7 cellular contexts compared by ENCODE assay signal in the genomic region with DNA sequence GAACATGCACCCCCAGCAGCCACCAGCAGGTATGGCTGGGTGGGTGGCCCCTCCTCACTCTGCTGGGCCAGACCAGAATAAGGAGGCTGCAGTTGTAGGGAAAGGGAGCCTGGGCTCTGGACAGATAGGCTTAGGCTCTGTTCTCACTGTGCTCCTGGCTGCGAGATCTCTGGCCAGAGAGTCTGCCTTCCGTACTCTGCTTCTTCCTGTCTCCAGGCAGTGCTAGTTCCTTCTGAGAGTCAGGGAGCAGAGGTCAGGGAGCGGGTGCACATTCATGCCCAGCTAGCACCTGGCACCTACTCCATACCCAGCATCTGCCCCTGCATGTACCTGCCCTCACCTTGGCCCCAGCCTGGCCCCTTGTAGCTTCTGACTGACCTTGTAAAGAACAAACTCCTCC. TPM values are rescaled to one million over a fixed set of nuclear protein-coding genes. Genes with fewer than 3 reads are reported as not detected.
A peak's percentile ranks its signal among the peaks of the same experiment; 100 is the strongest.
DNase-seq lines count a peak whose midpoint lies in the region; ATAC-seq, FAIRE-seq and TF ChIP-seq lines count a peak whose summit lies in the region.
"Not testable (repeated sequence)": the region's sequence is repeated elsewhere in the genome, so short reads cannot be mapped to it uniquely, and the experiment has no call there.

No MANE protein-coding gene starts in this region.

- intact Hi-C loops in CD4-positive, alpha-beta T cell (cut with DNase I, micrococcal nuclease); HepG2 (cut with micrococcal nuclease; ENCODE audit: unreplicated experiment); natural killer cell (cut with micrococcal nuclease): not testable (repeated sequence)

- peak overlapping the region; percentile 97 for H3K4me2 ChIP-seq in Loucy (ENCODE audit: low read depth, low read length, poor library complexity, severe bottlenecking)
- H3K4me2 ChIP-seq in HepG2 (ENCODE audit: low read depth, low read length), result peak overlapping the region; percentile 96; the same call in 1 of the 2 replicates

- not testable (repeated sequence) for H3K27ac ChIP-seq in CD4-positive, alpha-beta T cell (ENCODE audit: low read depth, low read length); HepG2 (ENCODE audit: extremely low read length, insufficient read depth, low read length)
- H3K27ac ChIP-seq in small intestine (ENCODE audit: low read depth in 1 of 2, low read length in 1 of 2), result peak overlapping the region in 1 of 2 donors; percentile 30

- not testable (repeated sequence) for H3K4me3 ChIP-seq in Loucy (ENCODE audit: low read length, poor library complexity, severe bottlenecking); HepG2 (replicated peaks in 1 of 3; ENCODE audit: insufficient read depth in 1 of 3, low read depth in 2 of 3, low read length in 3 of 3)
- H3K4me3 ChIP-seq in small intestine (ENCODE audit: low read depth in 1 of 2, low read length in 2 of 2), result peak overlapping the region in 1 of 2 donors; percentile 30

- H3K4me1 ChIP-seq in Loucy (ENCODE audit: insufficient read depth, low read length, poor library complexity, severe bottlenecking); small intestine (ENCODE audit: control insufficient read depth in 2 of 2, insufficient read depth in 1 of 2, low read depth in 1 of 2, low read length in 1 of 2): not testable (repeated sequence)
- H3K4me1 ChIP-seq in HepG2 (ENCODE audit: insufficient read depth, low read length), result peaks cover 41% of the 10 kb centered on the region

- not testable (repeated sequence) for H3K27me3 ChIP-seq in CD4-positive, alpha-beta T cell (ENCODE audit: control insufficient read depth, insufficient read depth, low read length); Loucy (ENCODE audit: insufficient read depth, low read length, poor library complexity, severe bottlenecking); HepG2 (ENCODE audit: control insufficient read depth in 1 of 2, insufficient read depth in 2 of 2, low read length in 2 of 2); small intestine (ENCODE audit: control insufficient read depth in 2 of 2, insufficient read depth in 2 of 2, low read length in 2 of 2)

- not testable (repeated sequence) for FAIRE-seq in HepG2 (lab: Jason Lieb, UNC); small intestine (lab: Jason Lieb, UNC)

- H3K9me3 ChIP-seq in CD4-positive, alpha-beta T cell (ENCODE audit: control insufficient read depth, low read length); Loucy (ENCODE audit: insufficient read depth, low read depth, low read length); HepG2 (ENCODE audit: low read length); small intestine (ENCODE audit: control insufficient read depth, low read depth): not testable (repeated sequence)

- not testable (repeated sequence) for TF ChIP-seq POLR2A in HepG2 (IDR thresholded peaks at IDR 0.05; ENCODE audit: insufficient read depth in 1 of 2, low read depth in 2 of 2, low read length in 2 of 2)

- not testable (repeated sequence) for TF ChIP-seq EP300 in HepG2 (IDR thresholded peaks at IDR 0.05; ENCODE audit: low read depth in 2 of 2, low read length in 2 of 2); HepG2 (CRISPR knock-in tag; IDR thresholded peaks at IDR 0.05; ENCODE audit: borderline replicate concordance)

- not testable (repeated sequence) for TF ChIP-seq RAD21 in HepG2 (CRISPR knock-in tag; IDR thresholded peaks at IDR 0.05)

- not testable (repeated sequence) for H3K9me3 Mint-ChIP-seq in CD4-positive, alpha-beta T cell; activated CD4-positive, alpha-beta memory T cell treated with anti-CD3 and anti-CD28 coated beads, Interleukin-2, amount 10 ng/mL, durations not matched to agents 7 days and 5 days; activated naive CD4-positive, alpha-beta T cell treated with anti-CD3 and anti-CD28 coated beads, Interleukin-2, amount 10 ng/mL, durations not matched to agents 7 days and 5 days; natural killer cell

- WGBS in HepG2 (ENCODE audit: low lambda C conversion rate), result 92% methylated on average over 2 of the region's 3 CpGs
- 16 to 71% (median 33%) methylated on average over 3 of the region's 3 CpGs for WGBS in small intestine, 3 donors

- H3K79me2 ChIP-seq in Loucy (ENCODE audit: insufficient read depth, low read length) (peaks cover 21% of the 10 kb centered on the region), HepG2 (ENCODE audit: insufficient read depth, low read length) (peaks cover 44% of the 10 kb centered on the region)

- not testable (repeated sequence) for BruUV-seq in HepG2 (replicated peaks; lab: Mats Ljungman, UMichigan)

- H3K4me3 Mint-ChIP-seq in CD4-positive, alpha-beta T cell, result peak overlapping the region; percentile 97
- H3K4me3 Mint-ChIP-seq in activated CD4-positive, alpha-beta memory T cell treated with anti-CD3 and anti-CD28 coated beads, Interleukin-2, amount 10 ng/mL, durations not matched to agents 7 days and 5 days, result peak overlapping the region; percentile 97
- peak overlapping the region; percentile 97 for H3K4me3 Mint-ChIP-seq in activated naive CD4-positive, alpha-beta T cell treated with anti-CD3 and anti-CD28 coated beads, Interleukin-2, amount 10 ng/mL, durations not matched to agents 7 days and 5 days
- peak overlapping the region; percentile 13 for H3K4me3 Mint-ChIP-seq in natural killer cell

- CTCF ChIA-PET in CD4-positive, alpha-beta T cell (lab: Charles Lee); activated CD4-positive, alpha-beta memory T cell treated with anti-CD3 and anti-CD28 coated beads, Interleukin-2, amount 10 ng/mL, durations not matched to agents 7 days and 5 days (lab: Charles Lee); HepG2 (lab: Yijun Ruan, JAX; ENCODE audit: low intra/inter-chr PET ratio, low total read pairs): not testable (repeated sequence)
- CTCF ChIA-PET in activated naive CD4-positive, alpha-beta T cell treated with anti-CD3 and anti-CD28 coated beads, Interleukin-2, amount 10 ng/mL, durations not matched to agents 7 days and 5 days (lab: Charles Lee), result interaction anchor here (1.6 kb wide), 1 partner anchor 152 kb away, joined by 6 read pairs; no protein-coding TSS in a partner anchor

- not testable (repeated sequence) for H3K9me2 ChIP-seq in Loucy (replicated peaks; ENCODE audit: low read depth, low read length)

- DNase-seq in CD4-positive, alpha-beta T cell; activated CD4-positive, alpha-beta memory T cell treated with anti-CD3 and anti-CD28 coated beads, Interleukin-2, amount 10 ng/mL, durations not matched to agents 7 days and 5 days; activated naive CD4-positive, alpha-beta T cell treated with anti-CD3 and anti-CD28 coated beads, Interleukin-2, amount 10 ng/mL, durations not matched to agents 7 days and 5 days; HepG2 (ENCODE audit: low spot score); natural killer cell: not testable (repeated sequence)
- peak; percentile 89 for DNase-seq in small intestine

- peaks cover 43% of the 10 kb centered on the region for H3K4me1 Mint-ChIP-seq in CD4-positive, alpha-beta T cell (ENCODE audit: low read depth)
- H3K4me1 Mint-ChIP-seq in activated CD4-positive, alpha-beta memory T cell treated with anti-CD3 and anti-CD28 coated beads, Interleukin-2, amount 10 ng/mL, durations not matched to agents 7 days and 5 days, result peaks cover 28% of the 10 kb centered on the region
- H3K4me1 Mint-ChIP-seq in activated naive CD4-positive, alpha-beta T cell treated with anti-CD3 and anti-CD28 coated beads, Interleukin-2, amount 10 ng/mL, durations not matched to agents 7 days and 5 days, result peaks cover 43% of the 10 kb centered on the region
- H3K4me1 Mint-ChIP-seq in natural killer cell, result peaks cover 35 to 46% of the 10 kb centered on the region in 2 donors

- H3F3A ChIP-seq in Loucy (ENCODE audit: low read depth), result not testable (repeated sequence)

- not testable (repeated sequence) for ATAC-seq in CD4-positive, alpha-beta T cell (ENCODE audit: poor library complexity); HepG2; natural killer cell

- not testable (repeated sequence) for H3K36me3 ChIP-seq in Loucy (ENCODE audit: insufficient read depth, low read length); HepG2 (replicated peaks in 1 of 2; ENCODE audit: control insufficient read depth in 1 of 2, insufficient read depth in 2 of 2, low read length in 2 of 2); small intestine (ENCODE audit: control insufficient read depth in 2 of 2, insufficient read depth in 2 of 2, low read length in 2 of 2)

- in situ Hi-C loops in HepG2 (cut with HindIII; ENCODE audit: extremely low pct_ligation_motif_present, low pct_unique_long_range_greater_than_20kb), result not testable (repeated sequence)

- H3K36me3 Mint-ChIP-seq in CD4-positive, alpha-beta T cell (ENCODE audit: low read depth), result peaks cover 12% of the 10 kb centered on the region
- H3K36me3 Mint-ChIP-seq in activated CD4-positive, alpha-beta memory T cell treated with anti-CD3 and anti-CD28 coated beads, Interleukin-2, amount 10 ng/mL, durations not matched to agents 7 days and 5 days (ENCODE audit: low read depth); activated naive CD4-positive, alpha-beta T cell treated with anti-CD3 and anti-CD28 coated beads, Interleukin-2, amount 10 ng/mL, durations not matched to agents 7 days and 5 days; natural killer cell: not testable (repeated sequence)

- not testable (repeated sequence) for H4K20me1 ChIP-seq in Loucy (ENCODE audit: insufficient read depth, low read length, poor library complexity, severe bottlenecking); HepG2 (ENCODE audit: insufficient read depth, low read length)

- POLR2A ChIA-PET in CD4-positive, alpha-beta T cell (lab: Charles Lee); activated CD4-positive, alpha-beta memory T cell treated with anti-CD3 and anti-CD28 coated beads, Interleukin-2, amount 10 ng/mL, durations not matched to agents 7 days and 5 days (lab: Charles Lee); HepG2 (lab: Yijun Ruan, JAX): not testable (repeated sequence)

- TF ChIP-seq CTCF in CD4-positive, alpha-beta T cell (IDR thresholded peaks at IDR 0.05); Loucy (conservative IDR thresholded peaks at IDR 0.05; ENCODE audit: low read length); HepG2 (CRISPR knock-in tag; IDR thresholded peaks at IDR 0.05); natural killer cell (IDR thresholded peaks at IDR 0.05): not testable (repeated sequence)

- H3K27ac Mint-ChIP-seq in CD4-positive, alpha-beta T cell; activated CD4-positive, alpha-beta memory T cell treated with anti-CD3 and anti-CD28 coated beads, Interleukin-2, amount 10 ng/mL, durations not matched to agents 7 days and 5 days; activated naive CD4-positive, alpha-beta T cell treated with anti-CD3 and anti-CD28 coated beads, Interleukin-2, amount 10 ng/mL, durations not matched to agents 7 days and 5 days; natural killer cell: not testable (repeated sequence)

- H2AFZ ChIP-seq in Loucy (ENCODE audit: low read length); HepG2 (ENCODE audit: low read length): not testable (repeated sequence)

- H3K27me3 Mint-ChIP-seq in CD4-positive, alpha-beta T cell; activated CD4-positive, alpha-beta memory T cell treated with anti-CD3 and anti-CD28 coated beads, Interleukin-2, amount 10 ng/mL, durations not matched to agents 7 days and 5 days; natural killer cell (ENCODE audit: low read depth in 2 of 2): not testable (repeated sequence)
- peaks cover 23% of the 10 kb centered on the region for H3K27me3 Mint-ChIP-seq in activated naive CD4-positive, alpha-beta T cell treated with anti-CD3 and anti-CD28 coated beads, Interleukin-2, amount 10 ng/mL, durations not matched to agents 7 days and 5 days

- H3K9ac ChIP-seq in Loucy (ENCODE audit: low read depth, low read length, poor library complexity, severe bottlenecking), result peak overlapping the region; percentile 94
- not testable (repeated sequence) for H3K9ac ChIP-seq in HepG2 (ENCODE audit: insufficient read depth, low read depth, low read length)

RNA-seq across cellular contexts. Expression of a gene that starts 2.1 kb away (rescaled TPM):
- total RNA-seq in CD4-positive, alpha-beta T cell, result 10 to 100 TPM; 28.8 to 29.7 TPM
- total RNA-seq in activated CD4-positive, alpha-beta memory T cell treated with anti-CD3 and anti-CD28 coated beads, Interleukin-2, amount 10 ng/mL, durations not matched to agents 7 days and 5 days, result 10 to 100 TPM; 35.5 to 38.3 TPM
- total RNA-seq in HepG2 (2016; rRNA removed; fragmentation: Illumina TruSeq; extraction: Trizol), result 16.1 and 29.9 TPM in 2 replicates
- total RNA-seq in HepG2 (2016; cell fraction: cytosol; rRNA removed; fragmentation: Illumina TruSeq; extraction: Trizol; ENCODE audit: low read depth), result 7.6 and 8.9 TPM in 2 replicates
- 12.8 and 27.1 TPM in 2 replicates for total RNA-seq in HepG2 (2016; cell fraction: insoluble cytoplasmic fraction; rRNA removed; fragmentation: Illumina TruSeq; extraction: Trizol)
- 10.8 and 12.7 TPM in 2 replicates for total RNA-seq in HepG2 (2016; cell fraction: membrane; rRNA removed; fragmentation: Illumina TruSeq; extraction: Trizol)
- 28.7 and 34.7 TPM in 2 replicates for total RNA-seq in HepG2 (2016; cell fraction: nucleus; rRNA removed; fragmentation: Illumina TruSeq; extraction: Trizol)
- polyA plus RNA-seq in HepG2 (2011; rRNA removed), result 82.2 and 91.9 TPM in 2 replicates
- polyA plus RNA-seq in HepG2 (2011; cell fraction: cytosol; rRNA removed), result 37.9 and 55.2 TPM in 2 replicates
- 455 and 594 TPM in 2 replicates for polyA plus RNA-seq in HepG2 (2011; cell fraction: nucleus; rRNA removed)
- polyA plus RNA-seq in HepG2 (2012), result 27.9 and 34.2 TPM in 2 replicates
- polyA plus RNA-seq in HepG2 (2016; cell fraction: cytosol; fragmentation: Illumina TruSeq; extraction: Trizol; ENCODE audit: low read depth), result 8.1 and 10.5 TPM in 2 replicates
- polyA plus RNA-seq in HepG2 (2016; cell fraction: insoluble cytoplasmic fraction; fragmentation: Illumina TruSeq; extraction: Trizol; ENCODE audit: low read depth), result 17.1 and 25.1 TPM in 2 replicates
- 14.9 and 15.8 TPM in 2 replicates for polyA plus RNA-seq in HepG2 (2016; cell fraction: membrane; fragmentation: Illumina TruSeq; extraction: Trizol; ENCODE audit: low read depth)
- polyA plus RNA-seq in HepG2 (2016; cell fraction: nucleus; fragmentation: Illumina TruSeq; extraction: Trizol; ENCODE audit: insufficient read depth, low read depth), result 108 and 116 TPM in 2 replicates
- 88.9 and 105 TPM in 2 replicates for polyA minus RNA-seq in HepG2 (2011; rRNA and poly(A)+ RNA removed; ENCODE audit: low replicate concordance)
- 26.2 and 30.5 TPM in 2 replicates for polyA minus RNA-seq in HepG2 (2011; cell fraction: cytosol; rRNA and poly(A)+ RNA removed)
- polyA minus RNA-seq in HepG2 (2011; cell fraction: nucleus; rRNA and poly(A)+ RNA removed), result 55.9 and 56.4 TPM in 2 replicates
- 10 to 100 TPM; 48.5 to 58.7 (median 55.6) TPM for total RNA-seq in natural killer cell
- polyA plus RNA-seq in small intestine, result 10 to 100 TPM; 31.7 to 59.9 (median 42.7) TPM

RNA-seq across cellular contexts. Expression of a gene that starts 2.2 kb away (rescaled TPM):
- 1 to 10 TPM; 7.8 TPM for total RNA-seq in CD4-positive, alpha-beta T cell
- 10 to 100 TPM in 1 of 2 experiments, 1 to 10 TPM in 1; 8.6 to 12.4 TPM for total RNA-seq in activated CD4-positive, alpha-beta memory T cell treated with anti-CD3 and anti-CD28 coated beads, Interleukin-2, amount 10 ng/mL, durations not matched to agents 7 days and 5 days
- 26.7 and 189 TPM in 2 replicates for total RNA-seq in HepG2 (2016; rRNA removed; fragmentation: Illumina TruSeq; extraction: Trizol)
- 15.3 and 18.3 TPM in 2 replicates for total RNA-seq in HepG2 (2016; cell fraction: cytosol; rRNA removed; fragmentation: Illumina TruSeq; extraction: Trizol; ENCODE audit: low read depth)
- total RNA-seq in HepG2 (2016; cell fraction: insoluble cytoplasmic fraction; rRNA removed; fragmentation: Illumina TruSeq; extraction: Trizol), result 25.3 and 197 TPM in 2 replicates
- 14.6 and 16.5 TPM in 2 replicates for total RNA-seq in HepG2 (2016; cell fraction: membrane; rRNA removed; fragmentation: Illumina TruSeq; extraction: Trizol)
- total RNA-seq in HepG2 (2016; cell fraction: nucleus; rRNA removed; fragmentation: Illumina TruSeq; extraction: Trizol), result 267 and 300 TPM in 2 replicates
- 452 and 686 TPM in 2 replicates for polyA plus RNA-seq in HepG2 (2011; rRNA removed)
- 174 and 178 TPM in 2 replicates for polyA plus RNA-seq in HepG2 (2011; cell fraction: cytosol; rRNA removed)
- polyA plus RNA-seq in HepG2 (2011; cell fraction: nucleus; rRNA removed), result 7,383 and 7,818 TPM in 2 replicates
- 313 and 330 TPM in 2 replicates for polyA plus RNA-seq in HepG2 (2012)
- polyA plus RNA-seq in HepG2 (2016; cell fraction: cytosol; fragmentation: Illumina TruSeq; extraction: Trizol; ENCODE audit: low read depth), result 6.2 and 6.6 TPM in 2 replicates
- polyA plus RNA-seq in HepG2 (2016; cell fraction: insoluble cytoplasmic fraction; fragmentation: Illumina TruSeq; extraction: Trizol; ENCODE audit: low read depth), result 20.9 and 21.3 TPM in 2 replicates
- polyA plus RNA-seq in HepG2 (2016; cell fraction: membrane; fragmentation: Illumina TruSeq; extraction: Trizol; ENCODE audit: low read depth), result 9.6 and 10.0 TPM in 2 replicates
- polyA plus RNA-seq in HepG2 (2016; cell fraction: nucleus; fragmentation: Illumina TruSeq; extraction: Trizol; ENCODE audit: insufficient read depth, low read depth), result 695 and 762 TPM in 2 replicates
- polyA minus RNA-seq in HepG2 (2011; rRNA and poly(A)+ RNA removed; ENCODE audit: low replicate concordance), result 3.2 and 148 TPM in 2 replicates
- 42.2 and 50.5 TPM in 2 replicates for polyA minus RNA-seq in HepG2 (2011; cell fraction: cytosol; rRNA and poly(A)+ RNA removed)
- 323 and 384 TPM in 2 replicates for polyA minus RNA-seq in HepG2 (2011; cell fraction: nucleus; rRNA and poly(A)+ RNA removed)
- total RNA-seq in natural killer cell, result 10 to 100 TPM in 2 of 3 donors, 1 to 10 TPM in 1; 9.5 to 19.1 (median 15.2) TPM
- polyA plus RNA-seq in small intestine, result 100 to 1,000 TPM; 157 to 458 (median 212) TPM

RNA-seq across cellular contexts. Expression of a gene that starts 17.3 kb away (rescaled TPM):
- total RNA-seq in CD4-positive, alpha-beta T cell, result 10 to 100 TPM; 44.3 to 45.5 TPM
- total RNA-seq in activated CD4-positive, alpha-beta memory T cell treated with anti-CD3 and anti-CD28 coated beads, Interleukin-2, amount 10 ng/mL, durations not matched to agents 7 days and 5 days, result 100 to 1,000 TPM; 132 to 136 TPM
- total RNA-seq in HepG2 (2016; rRNA removed; fragmentation: Illumina TruSeq; extraction: Trizol) (116 and 130 TPM in 2 replicates), natural killer cell (10 to 100 TPM; 62.8 to 95.7 (median 77.5) TPM)
- 32.8 and 39.1 TPM in 2 replicates for total RNA-seq in HepG2 (2016; cell fraction: cytosol; rRNA removed; fragmentation: Illumina TruSeq; extraction: Trizol; ENCODE audit: low read depth)
- total RNA-seq in HepG2 (2016; cell fraction: insoluble cytoplasmic fraction; rRNA removed; fragmentation: Illumina TruSeq; extraction: Trizol), result 118 and 134 TPM in 2 replicates
- 57.5 and 60.4 TPM in 2 replicates for total RNA-seq in HepG2 (2016; cell fraction: membrane; rRNA removed; fragmentation: Illumina TruSeq; extraction: Trizol)
- total RNA-seq in HepG2 (2016; cell fraction: nucleus; rRNA removed; fragmentation: Illumina TruSeq; extraction: Trizol), result 99.4 and 109 TPM in 2 replicates
- polyA plus RNA-seq in HepG2 (2011; rRNA removed) (116 and 123 TPM in 2 replicates), small intestine (10 to 100 TPM; 66.2 to 83.0 (median 80.7) TPM)
- 95.0 and 116 TPM in 2 replicates for polyA plus RNA-seq in HepG2 (2011; cell fraction: cytosol; rRNA removed)
- polyA plus RNA-seq in HepG2 (2011; cell fraction: nucleus; rRNA removed), result 227 and 231 TPM in 2 replicates
- 110 and 113 TPM in 2 replicates for polyA plus RNA-seq in HepG2 (2012)
- 22.6 and 23.9 TPM in 2 replicates for polyA plus RNA-seq in HepG2 (2016; cell fraction: cytosol; fragmentation: Illumina TruSeq; extraction: Trizol; ENCODE audit: low read depth)
- 87.5 and 96.0 TPM in 2 replicates for polyA plus RNA-seq in HepG2 (2016; cell fraction: insoluble cytoplasmic fraction; fragmentation: Illumina TruSeq; extraction: Trizol; ENCODE audit: low read depth)
- 27.9 and 31.1 TPM in 2 replicates for polyA plus RNA-seq in HepG2 (2016; cell fraction: membrane; fragmentation: Illumina TruSeq; extraction: Trizol; ENCODE audit: low read depth)
- 137 and 152 TPM in 2 replicates for polyA plus RNA-seq in HepG2 (2016; cell fraction: nucleus; fragmentation: Illumina TruSeq; extraction: Trizol; ENCODE audit: insufficient read depth, low read depth)
- 481 and 533 TPM in 2 replicates for polyA minus RNA-seq in HepG2 (2011; rRNA and poly(A)+ RNA removed; ENCODE audit: low replicate concordance)
- 94.8 and 99.0 TPM in 2 replicates for polyA minus RNA-seq in HepG2 (2011; cell fraction: cytosol; rRNA and poly(A)+ RNA removed)
- polyA minus RNA-seq in HepG2 (2011; cell fraction: nucleus; rRNA and poly(A)+ RNA removed), result 120 and 143 TPM in 2 replicates

RNA-seq across cellular contexts. Expression of a gene that starts 28.0 kb away (rescaled TPM):
- total RNA-seq in CD4-positive, alpha-beta T cell, result 1 to 10 TPM in 1 of 2 experiments, under 1 TPM in 1; 0.82 to 1.3 TPM
- total RNA-seq in activated CD4-positive, alpha-beta memory T cell treated with anti-CD3 and anti-CD28 coated beads, Interleukin-2, amount 10 ng/mL, durations not matched to agents 7 days and 5 days, result under 1 TPM; 0.23 to 0.28 TPM
- 0.35 TPM in 1 of 2 replicates, not detected in the other for total RNA-seq in HepG2 (2016; rRNA removed; fragmentation: Illumina TruSeq; extraction: Trizol)
- 0.18 and 0.51 TPM in 2 replicates for total RNA-seq in HepG2 (2016; cell fraction: cytosol; rRNA removed; fragmentation: Illumina TruSeq; extraction: Trizol; ENCODE audit: low read depth)
- total RNA-seq in HepG2 (2016; cell fraction: insoluble cytoplasmic fraction; rRNA removed; fragmentation: Illumina TruSeq; extraction: Trizol), result 0.13 and 0.45 TPM in 2 replicates
- 0.19 TPM in 1 of 2 replicates, not detected in the other for total RNA-seq in HepG2 (2016; cell fraction: membrane; rRNA removed; fragmentation: Illumina TruSeq; extraction: Trizol)
- total RNA-seq in HepG2 (2016; cell fraction: nucleus; rRNA removed; fragmentation: Illumina TruSeq; extraction: Trizol), result not detected in 2 replicates
- polyA plus RNA-seq in HepG2 (2011; rRNA removed), result 0.21 TPM in 1 of 2 replicates, not detected in the other
- 0.03 and 0.07 TPM in 2 replicates for polyA plus RNA-seq in HepG2 (2011; cell fraction: cytosol; rRNA removed)
- 3.1 and 7.8 TPM in 2 replicates for polyA plus RNA-seq in HepG2 (2011; cell fraction: nucleus; rRNA removed)
- polyA plus RNA-seq in HepG2 (2012), result 0.36 TPM in 1 of 2 replicates, not detected in the other
- polyA plus RNA-seq in HepG2 (2016; cell fraction: cytosol; fragmentation: Illumina TruSeq; extraction: Trizol; ENCODE audit: low read depth), result 0.40 and 0.44 TPM in 2 replicates
- 0.73 and 0.79 TPM in 2 replicates for polyA plus RNA-seq in HepG2 (2016; cell fraction: insoluble cytoplasmic fraction; fragmentation: Illumina TruSeq; extraction: Trizol; ENCODE audit: low read depth)
- 0.40 and 0.43 TPM in 2 replicates for polyA plus RNA-seq in HepG2 (2016; cell fraction: membrane; fragmentation: Illumina TruSeq; extraction: Trizol; ENCODE audit: low read depth)
- 0.53 and 1.7 TPM in 2 replicates for polyA plus RNA-seq in HepG2 (2016; cell fraction: nucleus; fragmentation: Illumina TruSeq; extraction: Trizol; ENCODE audit: insufficient read depth, low read depth)
- 1.8 and 3.5 TPM in 2 replicates for polyA minus RNA-seq in HepG2 (2011; rRNA and poly(A)+ RNA removed; ENCODE audit: low replicate concordance)
- 0.26 and 0.30 TPM in 2 replicates for polyA minus RNA-seq in HepG2 (2011; cell fraction: cytosol; rRNA and poly(A)+ RNA removed)
- polyA minus RNA-seq in HepG2 (2011; cell fraction: nucleus; rRNA and poly(A)+ RNA removed), result 0.75 and 2.1 TPM in 2 replicates
- 1 to 10 TPM in 2 of 3 donors, not detected in 1; 1.3 to 1.9 TPM for total RNA-seq in natural killer cell
- under 1 TPM in 2 of 3 donors, not detected in 1; 0.81 to 0.84 TPM for polyA plus RNA-seq in small intestine

RNA-seq across cellular contexts. Expression of a gene that starts 32.3 kb away (rescaled TPM):
- 10 to 100 TPM; 39.0 to 41.4 TPM for total RNA-seq in CD4-positive, alpha-beta T cell
- 10 to 100 TPM; 48.2 to 49.0 TPM for total RNA-seq in activated CD4-positive, alpha-beta memory T cell treated with anti-CD3 and anti-CD28 coated beads, Interleukin-2, amount 10 ng/mL, durations not matched to agents 7 days and 5 days
- total RNA-seq in HepG2 (2016; rRNA removed; fragmentation: Illumina TruSeq; extraction: Trizol) (21.7 and 23.1 TPM in 2 replicates), natural killer cell (10 to 100 TPM; 24.1 to 28.9 (median 27.5) TPM)
- 3.9 and 5.4 TPM in 2 replicates for total RNA-seq in HepG2 (2016; cell fraction: cytosol; rRNA removed; fragmentation: Illumina TruSeq; extraction: Trizol; ENCODE audit: low read depth)
- 21.2 and 23.8 TPM in 2 replicates for total RNA-seq in HepG2 (2016; cell fraction: insoluble cytoplasmic fraction; rRNA removed; fragmentation: Illumina TruSeq; extraction: Trizol)
- 7.3 and 8.9 TPM in 2 replicates for total RNA-seq in HepG2 (2016; cell fraction: membrane; rRNA removed; fragmentation: Illumina TruSeq; extraction: Trizol)
- total RNA-seq in HepG2 (2016; cell fraction: nucleus; rRNA removed; fragmentation: Illumina TruSeq; extraction: Trizol), result 14.9 and 16.7 TPM in 2 replicates
- polyA plus RNA-seq in HepG2 (2011; rRNA removed) (6.5 and 9.1 TPM in 2 replicates), small intestine (10 to 100 TPM; 18.1 to 47.1 (median 22.4) TPM)
- polyA plus RNA-seq in HepG2 (2011; cell fraction: cytosol; rRNA removed), result 6.3 and 8.4 TPM in 2 replicates
- 15.5 and 21.5 TPM in 2 replicates for polyA plus RNA-seq in HepG2 (2011; cell fraction: nucleus; rRNA removed)
- 4.8 and 5.8 TPM in 2 replicates for polyA plus RNA-seq in HepG2 (2012)
- polyA plus RNA-seq in HepG2 (2016; cell fraction: cytosol; fragmentation: Illumina TruSeq; extraction: Trizol; ENCODE audit: low read depth), result 3.3 and 3.7 TPM in 2 replicates
- polyA plus RNA-seq in HepG2 (2016; cell fraction: insoluble cytoplasmic fraction; fragmentation: Illumina TruSeq; extraction: Trizol; ENCODE audit: low read depth), result 17.8 and 18.8 TPM in 2 replicates
- 4.7 and 5.8 TPM in 2 replicates for polyA plus RNA-seq in HepG2 (2016; cell fraction: membrane; fragmentation: Illumina TruSeq; extraction: Trizol; ENCODE audit: low read depth)
- polyA plus RNA-seq in HepG2 (2016; cell fraction: nucleus; fragmentation: Illumina TruSeq; extraction: Trizol; ENCODE audit: insufficient read depth, low read depth), result 23.9 and 25.9 TPM in 2 replicates
- polyA minus RNA-seq in HepG2 (2011; rRNA and poly(A)+ RNA removed; ENCODE audit: low replicate concordance), result 21.4 and 30.7 TPM in 2 replicates
- 4.2 and 5.6 TPM in 2 replicates for polyA minus RNA-seq in HepG2 (2011; cell fraction: cytosol; rRNA and poly(A)+ RNA removed)
- polyA minus RNA-seq in HepG2 (2011; cell fraction: nucleus; rRNA and poly(A)+ RNA removed), result 12.6 and 20.3 TPM in 2 replicates

Comparison
In these comparisons a context has a peak if more than half of its experiments do, and no peak if none do; other contexts are left out.
1. H3K4me3 Mint-ChIP-seq: peak in every context shown above with its lines; median percentile 97 in CD4-positive, alpha-beta T cell; 97 in activated CD4-positive, alpha-beta memory T cell treated with anti-CD3 and anti-CD28 coated beads, Interleukin-2, amount 10 ng/mL, durations not matched to agents 7 days and 5 days; 97 in activated naive CD4-positive, alpha-beta T cell treated with anti-CD3 and anti-CD28 coated beads, Interleukin-2, amount 10 ng/mL, durations not matched to agents 7 days and 5 days; 13 in natural killer cell.